In genomic region chr19:45508931-45509691, GRCh38 we compare ENCODE assay signal across 8 cellular contexts. TPM values are rescaled to one million over a fixed set of nuclear protein-coding genes. Genes with fewer than 3 reads are reported as not detected.
DNase-seq lines count a peak whose midpoint lies in the region; ATAC-seq and TF ChIP-seq lines count a peak whose summit lies in the region.

No MANE protein-coding gene starts in this region.

- H3K79me2 ChIP-seq in H9 (ENCODE audit: insufficient read depth, low read length), result peaks cover 44% of the 10 kb centered on the region; the same call in 1 of the 2 replicates

- no peak overlapping the region for H4K91ac ChIP-seq in H9 (ENCODE audit: insufficient read length, low read depth, low read length)

- no peaks in the 10 kb centered on the region; the same call in 1 of the 2 replicates for H3K4me1 ChIP-seq in H9 (ENCODE audit: insufficient read depth, low read length)

- H3K18ac ChIP-seq in H9 (ENCODE audit: insufficient read length, low read depth, low read length), result peak overlapping the region; percentile 78

- H3K9me3 Mint-ChIP-seq in H9, result no peaks in the 10 kb centered on the region; a peak in 1 of 5 replicates

- peak overlapping the region; percentile 77 to 96 (median 94); a peak in 6 of 7 replicates for H3K27ac Mint-ChIP-seq in H9

- H3K79me1 ChIP-seq in H9 (ENCODE audit: insufficient read depth, low read depth, low read length, poor library complexity, severe bottlenecking), result peaks cover 16% of the 10 kb centered on the region

- no peak overlapping the region for H2BK20ac ChIP-seq in H9 (ENCODE audit: low read depth, low read length, poor library complexity, severe bottlenecking)

- peak overlapping the region; percentile 42 for H2BK5ac ChIP-seq in H9 (ENCODE audit: insufficient read length, low read length)

- H2BK12ac ChIP-seq in H9 (ENCODE audit: insufficient read length, low read depth, low read length), result no peak overlapping the region

- peak; percentile 10 for ATAC-seq in stimulated activated naive CD8-positive, alpha-beta T cell treated with anti-CD3 and anti-CD28 coated beads, Interleukin-15, Interleukin-2, amounts not matched to agents 100 U/mL and 50 U/mL, for 24 hours
- ATAC-seq in HG03025 (IDR thresholded peaks at IDR 0.05; ENCODE audit: low FRiP score, unreplicated experiment) (no peak), HG02884 (IDR thresholded peaks at IDR 0.05; ENCODE audit: unreplicated experiment) (no peak)

- TF ChIP-seq CTCF in H9 (conservative IDR thresholded peaks at IDR 0.05), result no peak

- no CpG with 5 or more reads among the region's 26 CpGs for WGBS in H9 (ENCODE audit: extremely low coverage, insufficient read length, low lambda C conversion rate)

- H3T11ph ChIP-seq in H9 (ENCODE audit: low read length), result no peak overlapping the region

- peak overlapping the region; percentile 55 for H3K27ac ChIP-seq in H9 (ENCODE audit: insufficient read length, low read depth, low read length)

- no peak overlapping the region for H2BK15ac ChIP-seq in H9 (ENCODE audit: low read depth, low read length)

- no peak overlapping the region for H4K5ac ChIP-seq in H9 (ENCODE audit: insufficient read length, low read depth, low read length)

- H3K56ac ChIP-seq in H9 (ENCODE audit: insufficient read length, low read depth, low read length), result no peak overlapping the region

- peak overlapping the region; percentile 71 for H2BK120ac ChIP-seq in H9 (ENCODE audit: low read depth, low read length, poor library complexity, severe bottlenecking)

- peak overlapping the region; percentile 63 for H3K9ac ChIP-seq in H9 (ENCODE audit: extremely low read depth, insufficient read length, low read length)

- no peak overlapping the region for H4K8ac ChIP-seq in H9 (replicated peaks; ENCODE audit: insufficient read length, low read depth, low read length)

- peak overlapping the region; percentile 39; the same call in 1 of the 2 replicates for H3K14ac ChIP-seq in H9 (ENCODE audit: insufficient read depth, low read length)

- no peak overlapping the region for H3K4ac ChIP-seq in H9 (ENCODE audit: low read depth, low read length)

- H2AFZ ChIP-seq in H9 (ENCODE audit: low read length), result no peak overlapping the region

- H3K23ac ChIP-seq in H9 (ENCODE audit: insufficient read length, low read depth, low read length), result no peak overlapping the region

- H3K4me1 Mint-ChIP-seq in H9, result peaks cover 21 to 26% of the 10 kb centered on the region in 2 experiments

- peaks cover 4 to 26% (median 12%) of the 10 kb centered on the region in 3 experiments for H3K36me3 Mint-ChIP-seq in H9 (ENCODE audit: insufficient read depth in 1 of 3, low read depth in 3 of 3)

- peak overlapping the region; percentile 81 to 90 for H3K4me3 Mint-ChIP-seq in H9

- no peaks in the 10 kb centered on the region for H4K20me1 ChIP-seq in H9 (ENCODE audit: control insufficient read depth, insufficient read depth, insufficient read length)

- no peaks in the 10 kb centered on the region for H3K27me3 ChIP-seq in H9 (ENCODE audit: insufficient read depth, low read length)

- no peak overlapping the region for H2AK5ac ChIP-seq in H9 (ENCODE audit: insufficient read length, low read length)

- H3K9me3 ChIP-seq in H9 (ENCODE audit: control insufficient read depth, low read depth, low read length), result no peaks in the 10 kb centered on the region

- H3K23me2 ChIP-seq in H9 (ENCODE audit: insufficient read length, low read depth, low read length, poor library complexity, severe bottlenecking), result peaks cover 20% of the 10 kb centered on the region

- peak overlapping the region; percentile 88 for H3K4me2 ChIP-seq in H9 (ENCODE audit: insufficient read depth, insufficient read length, low read length)

- no peaks in the 10 kb centered on the region for H3K27me3 Mint-ChIP-seq in H9 (ENCODE audit: low read depth)

- DNase-seq in COLO829 (ENCODE audit: low spot score) (peak; percentile 75), H9 (peak; percentile 88), RKO (ENCODE audit: low spot score) (peak; percentile 83), cerebellar cortex (ENCODE audit: low spot score) (peak; percentile 52), kidney tubule cell (ENCODE audit: low spot score) (peak; percentile 80)
- peak; percentile 68 for DNase-seq in stimulated activated naive CD8-positive, alpha-beta T cell treated with anti-CD3 and anti-CD28 coated beads, Interleukin-15, Interleukin-2, amounts not matched to agents 100 U/mL and 50 U/mL, for 24 hours

RNA-seq across cellular contexts. Expression of gene VASP, which starts 1.8 kb away (rescaled TPM):
- 157 and 162 TPM in 2 replicates for total RNA-seq in H9 (2021)

RNA-seq across cellular contexts. Expression of gene PPM1N, which starts 10.9 kb away (rescaled TPM):
- total RNA-seq in H9 (2021), result 7.7 and 8.1 TPM in 2 replicates

RNA-seq across cellular contexts. Expression of gene RTN2, which starts 12.3 kb away (rescaled TPM):
- total RNA-seq in H9 (2021), result 18.9 and 20.1 TPM in 2 replicates

RNA-seq across cellular contexts. Expression of gene FOSB, which starts 41.3 kb away (rescaled TPM):
- total RNA-seq in H9 (2021), result 1.7 and 2.5 TPM in 2 replicates
